13 cellular contexts compared by ENCODE assay signal in the genomic region with DNA sequence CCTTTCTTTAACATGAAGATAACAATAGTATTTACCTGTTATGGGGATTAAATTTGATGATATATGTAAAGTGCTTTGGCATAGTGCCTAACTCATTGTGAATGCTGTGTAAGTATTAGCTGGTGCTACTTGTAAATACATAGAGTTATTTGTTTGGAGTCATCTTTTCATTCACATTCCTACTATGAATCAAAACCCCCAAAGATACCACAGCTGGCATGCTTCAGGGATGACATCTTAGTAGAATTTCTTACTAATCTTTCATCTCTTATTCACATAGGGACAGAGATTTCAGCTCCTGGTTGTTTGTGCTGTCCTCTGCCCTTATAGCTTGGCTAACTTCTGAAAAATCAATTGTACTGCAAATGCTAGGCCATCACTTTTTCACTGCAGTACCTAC.
"Had no signal": no experiment of that assay in that cellular context is flagged by ENCODE, and none has a peak within 500 bp of the region (broad histone marks: within the 10 kb centered on the region; RNA-seq: fewer than 3 reads in every experiment).

No MANE protein-coding gene starts in this region.

- H3K27me3 Mint-ChIP-seq: activated CD4-positive, alpha-beta memory T cell treated with anti-CD3 and anti-CD28 coated beads, Interleukin-2, amount 10 ng/mL, durations not matched to agents 7 days and 5 days; progenitor cell of endocrine pancreas had no signal

- H3K27ac Mint-ChIP-seq: activated CD4-positive, alpha-beta memory T cell treated with anti-CD3 and anti-CD28 coated beads, Interleukin-2, amount 10 ng/mL, durations not matched to agents 7 days and 5 days; progenitor cell of endocrine pancreas had no signal

- DNase-seq: activated CD4-positive, alpha-beta memory T cell treated with anti-CD3 and anti-CD28 coated beads, Interleukin-2, amount 10 ng/mL, durations not matched to agents 7 days and 5 days; activated naive CD4-positive, alpha-beta T cell; cerebellar nuclear complex; dermis blood vessel endothelial cell; esophagus squamous epithelium; foreskin fibroblast; head of caudate nucleus; left ventricle myocardium inferior; nucleus accumbens; SJCRH30; stimulated activated CD4-positive, alpha-beta T cell treated with anti-CD3 and anti-CD28 coated beads, Interleukin-2, amount 100 ng/mL, for 48 hours; stimulated activated naive CD4-positive, alpha-beta T cell treated with Interleukin-2 at 50 U/mL for 16 hours had no signal

- H3K9me3 Mint-ChIP-seq: activated CD4-positive, alpha-beta memory T cell treated with anti-CD3 and anti-CD28 coated beads, Interleukin-2, amount 10 ng/mL, durations not matched to agents 7 days and 5 days had no signal

- H3K4me1 Mint-ChIP-seq: activated CD4-positive, alpha-beta memory T cell treated with anti-CD3 and anti-CD28 coated beads, Interleukin-2, amount 10 ng/mL, durations not matched to agents 7 days and 5 days had no signal

- H3K27ac ChIP-seq: esophagus squamous epithelium, left ventricle myocardium inferior, SJCRH30 had no signal

- H3K9me3 ChIP-seq: esophagus squamous epithelium, left ventricle myocardium inferior, SJCRH30 had no signal

- H3K4me1 ChIP-seq: esophagus squamous epithelium, left ventricle myocardium inferior, SJCRH30 had no signal

- H3K4me3 Mint-ChIP-seq: activated CD4-positive, alpha-beta memory T cell treated with anti-CD3 and anti-CD28 coated beads, Interleukin-2, amount 10 ng/mL, durations not matched to agents 7 days and 5 days had no signal

- H3K27me3 ChIP-seq: esophagus squamous epithelium, SJCRH30 had no signal

- H3K4me3 ChIP-seq: esophagus squamous epithelium, left ventricle myocardium inferior, SJCRH30 had no signal

- H3K36me3 ChIP-seq: esophagus squamous epithelium, left ventricle myocardium inferior, SJCRH30 had no signal
